Comparison of ENCODE assay signal across 30 cellular contexts in the genomic region with DNA sequence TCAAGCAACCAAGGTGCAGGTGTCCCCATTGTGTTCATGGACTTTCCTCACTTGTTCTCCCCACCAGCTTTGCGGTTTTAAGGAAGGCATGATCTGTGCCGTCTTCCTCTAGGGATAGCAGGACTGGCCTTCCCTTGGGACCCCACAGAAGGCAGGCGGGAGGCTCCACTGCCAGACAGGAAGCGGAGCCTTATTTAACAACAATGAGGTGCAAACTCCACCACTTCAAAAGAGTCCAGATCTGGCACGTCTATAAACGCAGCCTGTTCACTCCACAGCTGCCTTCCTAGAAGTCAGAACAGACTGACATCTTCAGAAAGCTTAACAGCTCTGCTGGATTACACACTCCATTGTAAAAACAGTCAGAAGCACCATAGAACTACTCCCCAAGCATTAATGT. TPM values are rescaled to one million over a fixed set of nuclear protein-coding genes. Genes with fewer than 3 reads are reported as not detected.
DNase-seq lines count a peak whose midpoint lies in the region; ATAC-seq, FAIRE-seq and TF ChIP-seq lines count a peak whose summit lies in the region.
"Had no signal": no experiment of that assay in that cellular context is flagged by ENCODE, and none has a peak within 500 bp of the region (broad histone marks: within the 10 kb centered on the region; RNA-seq: fewer than 3 reads in every experiment).

No MANE protein-coding gene starts in this region.

- peaks cover 3% of the 10 kb centered on the region for H3K4me1 Mint-ChIP-seq in endodermal cell

- H3K27ac ChIP-seq in endodermal cell (ENCODE audit: low read depth, low read length) (no peak overlapping the region), caudate nucleus (ENCODE audit: low read depth, low read length) (no peak overlapping the region)
- H3K27ac ChIP-seq: thoracic aorta, uterus had no signal

- 87 to 90% methylated on average over 5 to 6 of the region's 6 CpGs for WGBS in endodermal cell (ENCODE audit: insufficient coverage in 1 of 2, insufficient read length in 1 of 2), 2 experiments

- no peak for FAIRE-seq in urothelium cell line (lab: Jason Lieb, UNC)
- FAIRE-seq: A204.1, GM18507, HTR-8/SVneo, kidney had no signal

- no peak overlapping the region for H3K4me3 Mint-ChIP-seq in endodermal cell
- H3K4me3 Mint-ChIP-seq: activated CD4-positive, alpha-beta T cell treated with anti-CD3 and anti-CD28 coated beads, Interleukin-2, amount 10 ng/mL, durations not matched to agents 7 days and 5 days; activated T-cell treated with anti-CD3 and anti-CD28 coated beads, Interleukin-2, amount 50 U/mL, for 4 hours; CD8-positive, alpha-beta memory T cell; naive thymus-derived CD8-positive, alpha-beta T cell had no signal

- H3K36me3 ChIP-seq in endodermal cell (ENCODE audit: control insufficient read depth, insufficient read depth, low read length): no peaks in the 10 kb centered on the region
- H3K36me3 ChIP-seq: thoracic aorta, uterus had no signal

- no peak overlapping the region for H3K4me3 ChIP-seq in endodermal cell (ENCODE audit: low read length)
- H3K4me3 ChIP-seq: thoracic aorta, uterus had no signal

- H3K4me1 ChIP-seq in endodermal cell (ENCODE audit: control insufficient read depth, insufficient read depth, low read length): no peaks in the 10 kb centered on the region
- H3K4me1 ChIP-seq: uterus had no signal

- no peaks in the 10 kb centered on the region for H3K36me3 Mint-ChIP-seq in endodermal cell (ENCODE audit: low read depth)
- H3K36me3 Mint-ChIP-seq: CD8-positive, alpha-beta memory T cell; naive thymus-derived CD8-positive, alpha-beta T cell had no signal

- no peak overlapping the region for H3K9ac ChIP-seq in endodermal cell (ENCODE audit: extremely low read depth, low read length, poor library complexity, severe bottlenecking)

- no peak for ATAC-seq in HG03520 (IDR thresholded peaks at IDR 0.05; ENCODE audit: unreplicated experiment)
- ATAC-seq: activated T-cell treated with anti-CD3 and anti-CD28 coated beads, Interleukin-2, amount 50 U/mL, for 4 hours; naive thymus-derived CD8-positive, alpha-beta T cell; stimulated activated naive CD8-positive, alpha-beta T cell treated with anti-CD3 and anti-CD28 coated beads, Interleukin-15, Interleukin-2, amounts not matched to agents 100 U/mL and 50 U/mL, for 24 hours had no signal

- H3K27me3 ChIP-seq in endodermal cell (ENCODE audit: control insufficient read depth, insufficient read depth, low read length, poor library complexity, severe bottlenecking): no peaks in the 10 kb centered on the region
- H3K27me3 ChIP-seq: uterus had no signal

- no peak for TF ChIP-seq CTCF in endodermal cell (conservative IDR thresholded peaks at IDR 0.05)

- no peaks in the 10 kb centered on the region for H3K27me3 Mint-ChIP-seq in endodermal cell (ENCODE audit: insufficient read depth)

- peaks cover 44% of the 10 kb centered on the region for H3K9me3 Mint-ChIP-seq in endodermal cell
- H3K9me3 Mint-ChIP-seq: activated CD4-positive, alpha-beta T cell treated with anti-CD3 and anti-CD28 coated beads, Interleukin-2, amount 10 ng/mL, durations not matched to agents 7 days and 5 days; activated T-cell treated with anti-CD3 and anti-CD28 coated beads, Interleukin-2, amount 50 U/mL, for 4 hours had no signal

- DNase-seq in NCI-H2171 treated with DMSO at 0.1 percent for 48 hours (lab: John Stamatoyannopoulos, UW) (peak; percentile 42), NCI-H2171 (lab: John Stamatoyannopoulos, UW) (no peak), NCI-H2107 treated with DMSO at 0.1 percent for 48 hours (lab: John Stamatoyannopoulos, UW; ENCODE audit: unreplicated experiment) (peak; percentile 94), endodermal cell (peak; percentile 30), urothelium cell line (ENCODE audit: low spot score) (peak; percentile 12), caudate nucleus (lab: John Stamatoyannopoulos, UW) (no peak)
- DNase-seq in activated naive CD4-positive, alpha-beta T cell treated with anti-CD3 and anti-CD28 coated beads, Interleukin-2, amount 50 U/mL, for 16 hours: no peak
- DNase-seq: activated CD4-positive, alpha-beta T cell treated with anti-CD3 and anti-CD28 coated beads, Interleukin-2, amount 10 ng/mL, durations not matched to agents 7 days and 5 days; activated T-cell treated with anti-CD3 and anti-CD28 coated beads, Interleukin-2, amount 50 U/mL, for 4 hours; AML-193; CD8-positive, alpha-beta memory T cell; head of caudate nucleus; KG1; kidney; midbrain; MV-4-11; naive thymus-derived CD8-positive, alpha-beta T cell; NCI-H1694 treated with DMSO at 0.1 percent for 48 hours; NCI-H345; NK-92 treated with Interleukin-12 subunit alpha and Interleukin-12 subunit beta, amount 100 ng/mL, for 24 hours; occipital lobe; SHP77; stimulated activated naive CD8-positive, alpha-beta T cell treated with anti-CD3 and anti-CD28 coated beads, Interleukin-15, Interleukin-2, amounts not matched to agents 100 U/mL and 50 U/mL, for 24 hours; T1000; uterus had no signal

- H3K27ac Mint-ChIP-seq in endodermal cell: no peak overlapping the region
- H3K27ac Mint-ChIP-seq: activated CD4-positive, alpha-beta T cell treated with anti-CD3 and anti-CD28 coated beads, Interleukin-2, amount 10 ng/mL, durations not matched to agents 7 days and 5 days; CD8-positive, alpha-beta memory T cell had no signal

- H3K9me3 ChIP-seq in endodermal cell (ENCODE audit: control insufficient read depth, low read length): no peaks in the 10 kb centered on the region
- H3K9me3 ChIP-seq: thoracic aorta, uterus had no signal

RNA-seq across cellular contexts. Expression of a gene that starts 1.7 kb away (rescaled TPM):
- total RNA-seq in endodermal cell: 10 to 100 TPM; 11.7 to 13.5 TPM
- polyA plus RNA-seq in endodermal cell (2013, experiment 1 of 2): 4.4 TPM
- 4.3 TPM for polyA plus RNA-seq in endodermal cell (2013, experiment 2 of 2)
- total RNA-seq: activated CD4-positive, alpha-beta T cell treated with anti-CD3 and anti-CD28 coated beads, Interleukin-2, amount 10 ng/mL, durations not matched to agents 7 days and 5 days; activated T-cell treated with anti-CD3 and anti-CD28 coated beads, Interleukin-2, amount 50 U/mL, for 4 hours; CD8-positive, alpha-beta memory T cell; naive thymus-derived CD8-positive, alpha-beta T cell had no signal
- polyA plus RNA-seq: naive thymus-derived CD8-positive, alpha-beta T cell had no signal

RNA-seq across cellular contexts. Expression of a gene that starts 18.9 kb away (rescaled TPM):
- 10 to 100 TPM; 14.4 to 15.4 TPM for total RNA-seq in endodermal cell
- polyA plus RNA-seq in endodermal cell (2013, experiment 1 of 2): 11.5 TPM
- polyA plus RNA-seq in endodermal cell (2013, experiment 2 of 2): 12.4 TPM
- total RNA-seq: activated CD4-positive, alpha-beta T cell treated with anti-CD3 and anti-CD28 coated beads, Interleukin-2, amount 10 ng/mL, durations not matched to agents 7 days and 5 days; CD8-positive, alpha-beta memory T cell; naive thymus-derived CD8-positive, alpha-beta T cell had no signal
- polyA plus RNA-seq: CD8-positive, alpha-beta memory T cell; naive thymus-derived CD8-positive, alpha-beta T cell had no signal

Comparison
In these comparisons a context has a peak if more than half of its experiments do, and no peak if none do; other contexts are left out.
1. DNase-seq: peak in NCI-H2171 treated with DMSO at 0.1 percent for 48 hours (single experiment), NCI-H2107 treated with DMSO at 0.1 percent for 48 hours (single experiment), endodermal cell (single experiment) and urothelium cell line (single experiment); none in NCI-H2171 (single experiment), activated naive CD4-positive, alpha-beta T cell treated with anti-CD3 and anti-CD28 coated beads, Interleukin-2, amount 50 U/mL, for 16 hours (single experiment) and caudate nucleus (0 of 61).